Comparison of ENCODE assay signal across 9 cellular contexts in the genomic region with DNA sequence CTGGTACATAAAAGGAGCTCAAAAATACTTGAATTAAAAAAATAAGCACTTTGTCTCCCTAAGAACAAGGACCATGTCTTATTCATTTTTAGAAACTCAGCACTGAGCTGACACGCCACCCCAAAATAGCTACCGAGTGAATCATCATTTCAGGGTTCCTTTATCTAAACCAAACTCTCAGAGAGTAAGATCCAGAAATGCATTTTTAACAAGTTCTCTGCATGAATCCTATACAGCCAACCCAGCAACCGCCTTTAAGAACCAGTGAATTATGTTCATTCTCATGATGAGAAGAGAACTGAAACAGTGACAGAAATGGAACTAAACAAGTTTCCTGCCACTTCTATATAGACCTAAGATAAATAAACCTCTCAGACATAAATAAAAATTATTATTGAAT. TPM values are rescaled to one million over a fixed set of nuclear protein-coding genes. Genes with fewer than 3 reads are reported as not detected.
A peak's percentile ranks its signal among the peaks of the same experiment; 100 is the strongest.
DNase-seq lines count a peak whose midpoint lies in the region; ATAC-seq lines count a peak whose summit lies in the region.
"Had no signal": no experiment of that assay in that cellular context is flagged by ENCODE, and none has a peak within 500 bp of the region (broad histone marks: within the 10 kb centered on the region; RNA-seq: fewer than 3 reads in every experiment).

No MANE protein-coding gene starts in this region.

- DNase-seq in activated CD4-positive, CD25-positive, alpha-beta regulatory T cell treated with anti-CD3 and anti-CD28 coated beads, Interleukin-2, amount 50 U/mL, for 72 hours: no peak
- DNase-seq in HS-27A (ENCODE audit: low read depth) (peak; percentile 63), myocyte (ENCODE audit: low read depth) (peak; percentile 59), left cardiac atrium (no peak), GM19238 (ENCODE audit: insufficient read length, low spot score) (no peak)
- no peak for DNase-seq in effector CD8-positive, alpha-beta T cell (lab: John Stamatoyannopoulos, UW)

- intact Hi-C loops in left cardiac atrium (cut with DNase I): no loop called here

- peak; percentile 90 to 93 for ATAC-seq in activated CD4-positive, CD25-positive, alpha-beta regulatory T cell treated with anti-CD3 and anti-CD28 coated beads, Interleukin-2, amount 50 U/mL, for 24 hours
- peak; percentile 83 for ATAC-seq in GM21619 (IDR thresholded peaks at IDR 0.05; ENCODE audit: unreplicated experiment)
- ATAC-seq in left cardiac atrium: no peak
- ATAC-seq: A549 had no signal

RNA-seq across cellular contexts. Expression of a gene that starts 8.7 kb away (rescaled TPM):
- total RNA-seq in myocyte (30.6 and 33.6 TPM in 2 replicates), left cardiac atrium (10 to 100 TPM in 1 of 2 donors, 1 to 10 TPM in 1; 8.6 to 10.2 TPM)
- polyA plus RNA-seq in myocyte (2012): 14.3 TPM

Comparison
In these comparisons a context has a peak if more than half of its experiments do, and no peak if none do; other contexts are left out.
1. ATAC-seq: peak in activated CD4-positive, CD25-positive, alpha-beta regulatory T cell treated with anti-CD3 and anti-CD28 coated beads, Interleukin-2, amount 50 U/mL, for 24 hours (2 of 2) and GM21619 (single experiment); none in left cardiac atrium (0 of 2).
2. DNase-seq: peak in HS-27A (single experiment) and myocyte (single experiment); none in activated CD4-positive, CD25-positive, alpha-beta regulatory T cell treated with anti-CD3 and anti-CD28 coated beads, Interleukin-2, amount 50 U/mL, for 72 hours (single experiment), left cardiac atrium (single experiment), GM19238 (single experiment) and effector CD8-positive, alpha-beta T cell (single experiment).